Comparison of ENCODE assay signal across 1 cellular context in the genomic region with DNA sequence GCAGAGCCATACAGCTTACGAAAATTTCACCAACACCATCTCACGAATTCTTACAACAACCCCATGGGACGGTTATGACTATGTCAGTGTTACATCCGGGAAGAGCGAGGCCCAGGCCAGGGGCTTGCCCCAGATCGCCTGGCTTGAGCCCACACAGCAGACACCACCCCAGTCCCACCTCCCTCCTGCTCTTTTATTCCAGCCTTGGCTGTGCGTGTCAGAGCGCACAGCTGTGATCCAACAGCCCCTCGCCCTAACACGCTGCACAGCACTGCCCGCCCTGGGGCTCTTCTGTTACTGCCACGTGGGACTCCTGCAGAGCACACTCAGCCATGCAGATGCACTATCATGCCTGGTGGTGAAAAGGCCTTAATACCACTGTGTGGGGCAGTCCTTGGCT.
TF ChIP-seq lines count a peak whose summit lies in the region.

No MANE protein-coding gene starts in this region.

TF ChIP-seq in IMR-90, 13 proteins besides CTCF, POLR2A, EP300 and RAD21:
- TF ChIP-seq SMC3 (IDR thresholded peaks at IDR 0.05; ENCODE audit: low read depth, low read length) = no peak
- TF ChIP-seq CEBPB (IDR thresholded peaks at IDR 0.05; ENCODE audit: low read depth, low read length) = no peak
- no peak for TF ChIP-seq RFX5 (IDR thresholded peaks at IDR 0.05; ENCODE audit: low read depth, low read length)
- TF ChIP-seq, protein P1, sequence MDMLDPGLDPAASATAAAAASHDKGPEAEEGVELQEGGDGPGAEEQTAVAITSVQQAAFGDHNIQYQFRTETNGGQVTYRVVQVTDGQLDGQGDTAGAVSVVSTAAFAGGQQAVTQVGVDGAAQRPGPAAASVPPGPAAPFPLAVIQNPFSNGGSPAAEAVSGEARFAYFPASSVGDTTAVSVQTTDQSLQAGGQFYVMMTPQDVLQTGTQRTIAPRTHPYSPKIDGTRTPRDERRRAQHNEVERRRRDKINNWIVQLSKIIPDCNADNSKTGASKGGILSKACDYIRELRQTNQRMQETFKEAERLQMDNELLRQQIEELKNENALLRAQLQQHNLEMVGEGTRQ (IDR thresholded peaks at IDR 0.05; ENCODE audit: low read depth, low read length) = no peak
